Comparison of ENCODE assay signal across 10 cellular contexts in the genomic region with DNA sequence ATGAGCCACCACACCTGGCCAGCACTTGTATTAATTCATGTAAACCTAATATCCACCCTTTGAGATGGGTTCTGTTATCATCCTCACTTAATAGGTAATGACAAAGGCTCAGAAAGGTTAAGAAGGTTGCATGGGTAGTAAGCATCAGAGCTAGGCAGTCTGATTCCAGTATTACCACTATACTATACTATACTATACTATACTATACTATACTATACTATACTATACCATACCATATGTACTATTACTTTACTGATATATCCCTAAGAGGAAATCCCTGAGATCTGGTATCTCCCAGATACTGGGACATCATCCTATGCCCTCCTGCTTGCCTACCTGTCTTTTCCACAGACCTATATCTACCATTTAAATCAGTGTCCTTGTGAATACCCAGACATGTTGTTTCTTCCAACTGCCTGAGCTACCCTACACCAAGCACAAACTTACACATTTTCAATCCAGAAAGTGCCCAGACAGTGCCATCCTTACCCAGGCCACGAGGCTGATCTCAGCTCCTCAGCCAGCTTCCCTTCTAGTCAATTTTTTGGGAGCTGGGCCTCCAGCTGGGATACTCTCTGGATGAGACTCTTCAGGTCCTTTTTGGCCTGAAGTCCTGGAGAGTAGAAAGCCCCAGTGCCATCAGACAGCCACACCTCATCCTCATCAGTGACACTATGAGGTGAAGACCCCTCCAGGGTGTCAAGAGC. TPM values are rescaled to one million over a fixed set of nuclear protein-coding genes. Genes with fewer than 3 reads are reported as not detected.
"Had no signal": no experiment of that assay in that cellular context is flagged by ENCODE, and none has a peak within 500 bp of the region (broad histone marks: within the 10 kb centered on the region; RNA-seq: fewer than 3 reads in every experiment).

No MANE protein-coding gene starts in this region.

RNA-seq across cellular contexts. Expression of gene RNU1-1, which starts 36.3 kb away (rescaled TPM):
- total RNA-seq: osteoblast, right atrium auricular region had no signal
- polyA plus RNA-seq: neural cell, ovary, pancreas, psoas muscle, right cardiac atrium, sigmoid colon, small intestine, spleen had no signal
